33 cellular contexts compared by ENCODE assay signal in the genomic region with DNA sequence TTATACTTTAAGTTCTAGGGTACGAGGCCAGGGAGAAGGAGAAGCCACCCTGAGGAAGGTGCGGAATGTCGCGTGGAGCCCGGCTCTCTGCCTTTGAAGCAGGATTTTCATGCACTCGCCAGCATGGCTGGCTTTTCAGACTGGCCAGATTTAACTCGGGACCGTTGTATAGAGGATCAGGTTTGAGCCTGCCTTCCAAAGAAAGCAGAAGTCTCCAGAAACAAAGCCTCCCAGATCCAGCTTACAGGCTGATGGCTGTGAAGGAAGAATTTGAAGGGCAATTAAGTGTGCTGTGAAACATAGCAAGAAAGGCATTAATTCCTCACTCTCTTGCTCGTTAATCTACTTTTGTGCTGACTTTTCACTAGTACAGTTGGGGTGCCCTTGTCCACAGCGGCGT.
"Had no signal": no experiment of that assay in that cellular context is flagged by ENCODE, and none has a peak within 500 bp of the region (broad histone marks: within the 10 kb centered on the region; RNA-seq: fewer than 3 reads in every experiment).

No MANE protein-coding gene starts in this region.

- H3K4me3 Mint-ChIP-seq: activated CD4-positive, alpha-beta memory T cell treated with anti-CD3 and anti-CD28 coated beads, Interleukin-2, amount 10 ng/mL, durations not matched to agents 7 days and 5 days; activated CD8-positive, alpha-beta memory T cell treated with anti-CD3 and anti-CD28 coated beads, Interleukin-2, amount 10 ng/mL, durations not matched to agents 7 days and 5 days; activated naive CD8-positive, alpha-beta T cell treated with anti-CD3 and anti-CD28 coated beads for 36 hours; central memory CD8-positive, alpha-beta T cell had no signal

- H3K36me3 ChIP-seq: brain microvascular endothelial cell, cardiac muscle cell, SJCRH30, WERI-Rb-1 had no signal

- DNase-seq: activated CD4-positive, alpha-beta memory T cell treated with anti-CD3 and anti-CD28 coated beads, Interleukin-2, amount 10 ng/mL, durations not matched to agents 7 days and 5 days; activated CD4-positive, alpha-beta T cell treated with anti-CD3 and anti-CD28 coated beads for 1 hour; activated CD4-positive, alpha-beta T cell treated with anti-CD3 and anti-CD28 coated beads for 48 hours; activated CD4-positive, CD25-positive, alpha-beta regulatory T cell; activated CD8-positive, alpha-beta memory T cell treated with anti-CD3 and anti-CD28 coated beads for 24 hours; activated CD8-positive, alpha-beta memory T cell treated with anti-CD3 and anti-CD28 coated beads, Interleukin-2, amount 10 ng/mL, durations not matched to agents 7 days and 5 days; activated CD8-positive, alpha-beta memory T cell treated with anti-CD3 and anti-CD28 coated beads, Interleukin-2, amount 50 U/mL, for 48 hours; activated effector memory CD4-positive, alpha-beta T cell treated with Interleukin-2 at 50 U/mL for 16 hours; activated naive CD4-positive, alpha-beta T cell treated with anti-CD3 and anti-CD28 coated beads, Interleukin-2, amount 50 U/mL, for 16 hours; activated naive CD8-positive, alpha-beta T cell treated with anti-CD3 and anti-CD28 coated beads for 36 hours; activated T-cell treated with anti-CD3 and anti-CD28 coated beads, Interleukin-2, amount 50 U/mL, for 48 hours; amniotic stem cell; aorta; brain microvascular endothelial cell; Karpas-422; KBM-7; NCI-H1105 treated with DMSO at 0.1 percent for 48 hours; NCI-H1436; NCI-H1694; NCI-H1930; NCI-H2107; NCI-H2171; NCI-H510A; NCI-H526; NCI-H774; SHP77; SJCRH30; T1000; WERI-Rb-1 had no signal

- H3K27me3 ChIP-seq: brain microvascular endothelial cell had no signal

- H3K36me3 Mint-ChIP-seq: activated CD8-positive, alpha-beta memory T cell treated with anti-CD3 and anti-CD28 coated beads, Interleukin-2, amount 10 ng/mL, durations not matched to agents 7 days and 5 days; activated naive CD8-positive, alpha-beta T cell treated with anti-CD3 and anti-CD28 coated beads for 36 hours had no signal

- ATAC-seq: activated CD8-positive, alpha-beta memory T cell treated with anti-CD3 and anti-CD28 coated beads, Interleukin-2, amount 10 ng/mL, durations not matched to agents 7 days and 5 days; Panc1 had no signal

- H3K9me3 Mint-ChIP-seq: activated CD4-positive, alpha-beta memory T cell treated with anti-CD3 and anti-CD28 coated beads, Interleukin-2, amount 10 ng/mL, durations not matched to agents 7 days and 5 days; activated naive CD8-positive, alpha-beta T cell treated with anti-CD3 and anti-CD28 coated beads for 36 hours; central memory CD8-positive, alpha-beta T cell had no signal

- H3K9me3 ChIP-seq: SJCRH30 had no signal

- H3K27ac Mint-ChIP-seq: activated CD4-positive, alpha-beta memory T cell treated with anti-CD3 and anti-CD28 coated beads, Interleukin-2, amount 10 ng/mL, durations not matched to agents 7 days and 5 days; activated CD8-positive, alpha-beta memory T cell treated with anti-CD3 and anti-CD28 coated beads, Interleukin-2, amount 10 ng/mL, durations not matched to agents 7 days and 5 days; activated naive CD8-positive, alpha-beta T cell treated with anti-CD3 and anti-CD28 coated beads for 36 hours had no signal

- H3K4me1 Mint-ChIP-seq: central memory CD8-positive, alpha-beta T cell had no signal

- H3K4me1 ChIP-seq: SJCRH30 had no signal

- H3K4me3 ChIP-seq: cardiac muscle cell, SJCRH30, SK-N-MC had no signal

- H3K27ac ChIP-seq: brain microvascular endothelial cell, cardiac muscle cell, SJCRH30, SK-N-MC, WERI-Rb-1 had no signal
